8 cellular contexts compared by ENCODE assay signal in genomic region chr5:139388198-139388821, GRCh38. TPM values are rescaled to one million over a fixed set of nuclear protein-coding genes. Genes with fewer than 3 reads are reported as not detected.
DNase-seq lines count a peak whose midpoint lies in the region; ATAC-seq and TF ChIP-seq lines count a peak whose summit lies in the region.

No MANE protein-coding gene starts in this region.

- WGBS in right cardiac atrium = 13% methylated on average over 8 of the region's 8 CpGs
- 14 to 26% (median 17%) methylated on average over 5 to 8 of the region's 8 CpGs for WGBS in stomach, 5 donors

- TF ChIP-seq POLR2A in stomach (IDR thresholded peaks at IDR 0.05) = no peak

- no peaks in the 10 kb centered on the region for H3K9me3 Mint-ChIP-seq in activated T-cell treated with anti-CD3 and anti-CD28 coated beads, Interleukin-2, amount 50 U/mL, for 72 hours
- H3K9me3 Mint-ChIP-seq in osteocyte (ENCODE audit: unreplicated experiment) = no peaks in the 10 kb centered on the region

- CTCF ChIA-PET in OCI-LY7 (lab: Charles Lee; ENCODE audit: unreplicated experiment) = no interaction called here

- H3K4me1 ChIP-seq in OCI-LY7 (ENCODE audit: insufficient read depth, low read length, poor library complexity, severe bottlenecking) = peaks cover 68% of the 10 kb centered on the region
- peaks cover 5% of the 10 kb centered on the region for H3K4me1 ChIP-seq in right cardiac atrium (ENCODE audit: control insufficient read depth, insufficient read depth, low read length)
- peaks cover 46 to 73% (median 67%) of the 10 kb centered on the region in 4 donors for H3K4me1 ChIP-seq in stomach

- H3K36me3 Mint-ChIP-seq in activated T-cell treated with anti-CD3 and anti-CD28 coated beads, Interleukin-2, amount 50 U/mL, for 72 hours (ENCODE audit: insufficient read depth in 2 of 2) = peaks cover 2 to 5% of the 10 kb centered on the region in 2 donors
- no peaks in the 10 kb centered on the region for H3K36me3 Mint-ChIP-seq in osteocyte (ENCODE audit: unreplicated experiment)

- ATAC-seq in activated T-cell treated with anti-CD3 and anti-CD28 coated beads, Interleukin-2, amount 50 U/mL, for 72 hours (replicated peaks in 1 of 2) = no peak
- peak; percentile 28 to 50 for ATAC-seq in right cardiac atrium
- no peak for ATAC-seq in GM18498 (IDR thresholded peaks at IDR 0.05; ENCODE audit: unreplicated experiment)
- ATAC-seq in GM18873 (IDR thresholded peaks at IDR 0.05; ENCODE audit: low FRiP score, unreplicated experiment) = no peak

- H3K4me3 ChIP-seq in OCI-LY7 (ENCODE audit: low read depth, low read length, poor library complexity, severe bottlenecking) = peak overlapping the region; percentile 79
- no peak overlapping the region for H3K4me3 ChIP-seq in right cardiac atrium (ENCODE audit: low read length)
- peak overlapping the region; percentile 11 to 49 (median 27) for H3K4me3 ChIP-seq in stomach

- H3K27ac ChIP-seq in OCI-LY7 (ENCODE audit: low read depth, low read length, poor library complexity, severe bottlenecking) (peak overlapping the region; percentile 90), right cardiac atrium (ENCODE audit: low read length) (no peak overlapping the region), stomach (peak overlapping the region; percentile 13 to 77 (median 66))

- TF ChIP-seq EP300 in stomach (IDR thresholded peaks at IDR 0.05) = no peak

- H3K9me2 ChIP-seq in OCI-LY7 (ENCODE audit: insufficient read depth, low read length) = no peaks in the 10 kb centered on the region

- peaks cover 66% of the 10 kb centered on the region for H3K79me2 ChIP-seq in OCI-LY7 (ENCODE audit: insufficient read depth, low read depth, low read length)

- POLR2A ChIA-PET in OCI-LY7 (lab: Charles Lee) = interaction anchor here (0.6 to 1.8 kb wide), 6 partner anchors 16 to 884 kb away, joined by 3 to 6 read pairs (median 3); partner anchors contain the start of gene MATR3

- H4K20me1 ChIP-seq in OCI-LY7 (ENCODE audit: insufficient read depth, low read length) = peaks cover 7% of the 10 kb centered on the region; the same call in 1 of the 2 replicates

- DNase-seq in activated T-cell treated with anti-CD3 and anti-CD28 coated beads, Interleukin-2, amount 50 U/mL, for 72 hours = no peak
- DNase-seq in activated T-cell treated with anti-CD3 and anti-CD28 coated beads for 4 hours (no peak), OCI-LY7 (ENCODE audit: low spot score) (peak; percentile 96), right cardiac atrium (peak; percentile 48 to 77 (median 77)), stomach (peak; percentile 72), osteocyte (ENCODE audit: extremely low spot score, unreplicated experiment) (no peak)

- TF ChIP-seq CTCF in OCI-LY7 (conservative IDR thresholded peaks at IDR 0.05; ENCODE audit: low read length) (no peak), stomach (IDR thresholded peaks at IDR 0.05) (no peak), osteocyte (IDR thresholded peaks at IDR 0.05) (no peak)

- no peak overlapping the region for H2AFZ ChIP-seq in OCI-LY7 (ENCODE audit: low read length)

- H3K4me3 Mint-ChIP-seq in activated T-cell treated with anti-CD3 and anti-CD28 coated beads, Interleukin-2, amount 50 U/mL, for 72 hours = peak overlapping the region; percentile 48 to 63
- H3K4me3 Mint-ChIP-seq in osteocyte (ENCODE audit: unreplicated experiment) = no peak overlapping the region

- no peaks in the 10 kb centered on the region for H3K27me3 Mint-ChIP-seq in activated T-cell treated with anti-CD3 and anti-CD28 coated beads, Interleukin-2, amount 50 U/mL, for 72 hours (ENCODE audit: low read depth)
- H3K27me3 Mint-ChIP-seq in osteocyte (ENCODE audit: unreplicated experiment) = no peaks in the 10 kb centered on the region

- no peak overlapping the region for H3K27ac Mint-ChIP-seq in activated T-cell treated with anti-CD3 and anti-CD28 coated beads, Interleukin-2, amount 50 U/mL, for 72 hours
- H3K27ac Mint-ChIP-seq in osteocyte (ENCODE audit: unreplicated experiment) = no peak overlapping the region

- H3K36me3 ChIP-seq in OCI-LY7 (ENCODE audit: insufficient read depth, low read length) (peaks cover 56% of the 10 kb centered on the region), stomach (no peaks in the 10 kb centered on the region)

- peaks cover 76% of the 10 kb centered on the region for H3K4me1 Mint-ChIP-seq in activated T-cell treated with anti-CD3 and anti-CD28 coated beads, Interleukin-2, amount 50 U/mL, for 72 hours (ENCODE audit: low read depth)
- H3K4me1 Mint-ChIP-seq in osteocyte (ENCODE audit: unreplicated experiment) = peaks cover 30% of the 10 kb centered on the region

- BruUV-seq in OCI-LY7 (replicated peaks; lab: Mats Ljungman, UMichigan) = no TSS peak

- H3K9me3 ChIP-seq in OCI-LY7 (ENCODE audit: low read length) = no peaks in the 10 kb centered on the region
- no peaks in the 10 kb centered on the region for H3K9me3 ChIP-seq in right cardiac atrium (ENCODE audit: control insufficient read depth, low read length)
- H3K9me3 ChIP-seq in stomach = no peaks in the 10 kb centered on the region

- no peaks in the 10 kb centered on the region for H3K27me3 ChIP-seq in right cardiac atrium (ENCODE audit: control insufficient read depth, insufficient read depth)
- H3K27me3 ChIP-seq in stomach = peaks cover 0 to 18% (median 0%) of the 10 kb centered on the region in 3 donors

- intact Hi-C loops in OCI-LY7 (cut with micrococcal nuclease; ENCODE audit: unreplicated experiment) = no loop called here
- intact Hi-C loops in right cardiac atrium (cut with DNase I) = no loop called here
- intact Hi-C loops in stomach (cut with DNase I; ENCODE audit: low total_unique reads) = no loop called here

- H3K4me2 ChIP-seq in OCI-LY7 (ENCODE audit: low read length) = peak overlapping the region; percentile 99

RNA-seq across cellular contexts. Expression of gene MZB1, which starts 1.4 kb away (rescaled TPM):
- total RNA-seq in activated T-cell treated with anti-CD3 and anti-CD28 coated beads, Interleukin-2, amount 50 U/mL, for 72 hours = 10 to 100 TPM; 19.7 to 27.3 TPM
- 1,014 and 1,052 TPM in 2 replicates for total RNA-seq in OCI-LY7 (2014; rRNA removed; shearing (Covaris generic))
- total RNA-seq in OCI-LY7 (2022) = 727 and 819 TPM in 2 replicates
- total RNA-seq in right cardiac atrium = 1 to 10 TPM in 2 of 4 donors, under 1 TPM in 2; 0.70 to 1.8 (median 1.1) TPM
- polyA plus RNA-seq in right cardiac atrium = 0.38 TPM
- 10 to 100 TPM in 1 of 5 donors, 1 to 10 TPM in 3, not detected in 1; 1.1 to 15.8 (median 1.5) TPM for total RNA-seq in stomach
- 10 to 100 TPM in 2 of 3 donors, 1 to 10 TPM in 1; 7.6 to 14.1 (median 11.1) TPM for polyA plus RNA-seq in stomach
- not detected in 2 replicates for total RNA-seq in osteocyte

RNA-seq across cellular contexts. Expression of gene SLC23A1, which starts 5.2 kb away (rescaled TPM):
- total RNA-seq in activated T-cell treated with anti-CD3 and anti-CD28 coated beads, Interleukin-2, amount 50 U/mL, for 72 hours = 1 to 10 TPM; 1.9 to 2.8 TPM
- total RNA-seq in OCI-LY7 (2014; rRNA removed; shearing (Covaris generic)) = 14.6 and 20.3 TPM in 2 replicates
- total RNA-seq in OCI-LY7 (2022) = 63.1 and 67.9 TPM in 2 replicates
- total RNA-seq in right cardiac atrium = not detected
- 0.18 TPM for polyA plus RNA-seq in right cardiac atrium
- under 1 TPM in 1 of 5 donors, not detected in 4; 0.37 TPM for total RNA-seq in stomach
- polyA plus RNA-seq in stomach = not detected
- total RNA-seq in osteocyte = not detected in 2 replicates

RNA-seq across cellular contexts. Expression of gene PROB1, which starts 6.6 kb away (rescaled TPM):
- 1 to 10 TPM; 3.1 to 4.6 TPM for total RNA-seq in activated T-cell treated with anti-CD3 and anti-CD28 coated beads, Interleukin-2, amount 50 U/mL, for 72 hours
- 4.4 and 4.6 TPM in 2 replicates for total RNA-seq in OCI-LY7 (2014; rRNA removed; shearing (Covaris generic))
- total RNA-seq in OCI-LY7 (2022) (4.6 and 5.9 TPM in 2 replicates), right cardiac atrium (10 to 100 TPM; 24.8 to 38.5 (median 33.0) TPM), stomach (under 1 TPM in 2 of 5 donors, not detected in 3; 0.73 to 0.89 TPM), osteocyte (1.5 and 1.6 TPM in 2 replicates)
- polyA plus RNA-seq in right cardiac atrium (22.2 TPM), stomach (under 1 TPM; 0.55 to 0.76 (median 0.56) TPM)

RNA-seq across cellular contexts. Expression of gene SPATA24, which starts 15.6 kb away (rescaled TPM):
- total RNA-seq in activated T-cell treated with anti-CD3 and anti-CD28 coated beads, Interleukin-2, amount 50 U/mL, for 72 hours = 1 to 10 TPM; 3.3 to 3.5 TPM
- 12.0 and 12.4 TPM in 2 replicates for total RNA-seq in OCI-LY7 (2014; rRNA removed; shearing (Covaris generic))
- 9.4 and 10.8 TPM in 2 replicates for total RNA-seq in OCI-LY7 (2022)
- total RNA-seq in right cardiac atrium = 10 to 100 TPM in 3 of 4 donors, 1 to 10 TPM in 1; 9.8 to 25.4 (median 14.4) TPM
- 34.6 TPM for polyA plus RNA-seq in right cardiac atrium
- 1 to 10 TPM in 1 of 5 donors, under 1 TPM in 1, not detected in 3; 0.92 to 3.6 TPM for total RNA-seq in stomach
- 10 to 100 TPM in 1 of 3 donors, 1 to 10 TPM in 2; 5.4 to 10.1 (median 8.6) TPM for polyA plus RNA-seq in stomach
- 4.6 TPM in 2 replicates for total RNA-seq in osteocyte

RNA-seq across cellular contexts. Expression of gene PAIP2, which starts 46.7 kb away (rescaled TPM):
- total RNA-seq in activated T-cell treated with anti-CD3 and anti-CD28 coated beads, Interleukin-2, amount 50 U/mL, for 72 hours = 100 to 1,000 TPM; 141 to 144 TPM
- 64.3 and 73.6 TPM in 2 replicates for total RNA-seq in OCI-LY7 (2014; rRNA removed; shearing (Covaris generic))
- total RNA-seq in OCI-LY7 (2022) (97.8 and 113 TPM in 2 replicates), right cardiac atrium (100 to 1,000 TPM; 125 to 158 (median 142) TPM), stomach (10 to 100 TPM; 12.7 to 92.7 (median 51.3) TPM), osteocyte (66.7 and 71.8 TPM in 2 replicates)
- polyA plus RNA-seq in right cardiac atrium (183 TPM), stomach (100 to 1,000 TPM in 1 of 3 donors, 10 to 100 TPM in 2; 57.5 to 104 (median 86.5) TPM)

Comparison
In these comparisons a context has a peak if more than half of its experiments do, and no peak if none do; other contexts are left out.
1. ATAC-seq: peak in right cardiac atrium (2 of 2); none in activated T-cell treated with anti-CD3 and anti-CD28 coated beads, Interleukin-2, amount 50 U/mL, for 72 hours (0 of 2), GM18498 (single experiment) and GM18873 (single experiment).
2. DNase-seq: peak in OCI-LY7 (single experiment), right cardiac atrium (3 of 3) and stomach (single experiment); none in activated T-cell treated with anti-CD3 and anti-CD28 coated beads, Interleukin-2, amount 50 U/mL, for 72 hours (0 of 2), activated T-cell treated with anti-CD3 and anti-CD28 coated beads for 4 hours (single experiment) and osteocyte (single experiment).
3. RNA of gene MZB1, which starts 1.4 kb away (total RNA-seq): 727 to 1,052 TPM in OCI-LY7; 19.7 to 27.3 TPM in activated T-cell treated with anti-CD3 and anti-CD28 coated beads, Interleukin-2, amount 50 U/mL, for 72 hours, 0.70 to 1.8 TPM in right cardiac atrium, 1.1 to 15.8 TPM in stomach and not detected in osteocyte; every median in the first group is over 10 times any median in the second.
4. RNA of gene SLC23A1, which starts 5.2 kb away (total RNA-seq): 14.6 to 67.9 TPM in OCI-LY7; 1.9 to 2.8 TPM in activated T-cell treated with anti-CD3 and anti-CD28 coated beads, Interleukin-2, amount 50 U/mL, for 72 hours, not detected in right cardiac atrium, 0.37 TPM in stomach and not detected in osteocyte; every median in the first group is over 4 times any median in the second.